In genomic region chr15:89662893-89663673, GRCh38 we compare ENCODE assay signal across 9 cellular contexts. TPM values are rescaled to one million over a fixed set of nuclear protein-coding genes. Genes with fewer than 3 reads are reported as not detected.
DNase-seq lines count a peak whose midpoint lies in the region; ATAC-seq lines count a peak whose summit lies in the region.
"Had no signal": no experiment of that assay in that cellular context is flagged by ENCODE, and none has a peak within 500 bp of the region (broad histone marks: within the 10 kb centered on the region; RNA-seq: fewer than 3 reads in every experiment).

No MANE protein-coding gene starts in this region.

- no peak for ATAC-seq in GM21367 (IDR thresholded peaks at IDR 0.05; ENCODE audit: unreplicated experiment)
- ATAC-seq in stimulated activated naive CD8-positive, alpha-beta T cell treated with anti-CD3 and anti-CD28 coated beads, Interleukin-15, Interleukin-2, amounts not matched to agents 100 U/mL and 50 U/mL, for 24 hours: no peak

- WGBS in mesendoderm (ENCODE audit: extremely low coverage, insufficient coverage, low lambda C conversion rate): no CpG with 5 or more reads among the region's 11 CpGs

- H3K4me2 ChIP-seq in mesendoderm (ENCODE audit: low read length): no peak overlapping the region

- H3K4ac ChIP-seq in mesendoderm (ENCODE audit: low read depth, low read length): no peak overlapping the region

- no peak overlapping the region for H3K9ac ChIP-seq in mesendoderm (ENCODE audit: low read length)

- H2AK5ac ChIP-seq in mesendoderm (ENCODE audit: low read length): no peak overlapping the region

- no peak overlapping the region for H3K27ac ChIP-seq in mesendoderm (ENCODE audit: low read depth, low read length)

- no peak overlapping the region for H3K18ac ChIP-seq in mesendoderm (ENCODE audit: low read length)

- H4K8ac ChIP-seq in mesendoderm (ENCODE audit: low read depth, low read length): no peak overlapping the region

- H2BK15ac ChIP-seq in mesendoderm (replicated peaks; ENCODE audit: low read depth): no peak overlapping the region

- H2BK120ac ChIP-seq in mesendoderm (ENCODE audit: low read depth, low read length): no peak overlapping the region

- no peaks in the 10 kb centered on the region for H3K79me1 ChIP-seq in mesendoderm (ENCODE audit: low read length)

- H3K4me1 ChIP-seq in mesendoderm (ENCODE audit: control insufficient read depth, low read depth, low read length): peaks cover 3% of the 10 kb centered on the region

- H3K27me3 ChIP-seq in mesendoderm (ENCODE audit: insufficient read depth, low read length, poor library complexity): peaks cover 2% of the 10 kb centered on the region

- no peak overlapping the region for H3K4me3 ChIP-seq in mesendoderm (ENCODE audit: low read length)

- peak; percentile 100 for DNase-seq in NCI-H226
- peak; percentile 93 for DNase-seq in epidermal melanocyte (ENCODE audit: insufficient read length, low spot score)
- peak; percentile 68 for DNase-seq in mesendoderm
- DNase-seq in T-helper 9 cell: no peak
- no peak for DNase-seq in stimulated activated naive CD8-positive, alpha-beta T cell treated with anti-CD3 and anti-CD28 coated beads, Interleukin-15, Interleukin-2, amounts not matched to agents 100 U/mL and 50 U/mL, for 24 hours
- DNase-seq in NCI-H1930 (lab: John Stamatoyannopoulos, UW): no peak
- DNase-seq: hypothalamus, MV-4-11 had no signal

- no peak overlapping the region for H2BK5ac ChIP-seq in mesendoderm (ENCODE audit: low read length)

- H3K79me2 ChIP-seq in mesendoderm (ENCODE audit: control insufficient read depth, insufficient read depth, low read length): no peaks in the 10 kb centered on the region

- H4K5ac ChIP-seq in mesendoderm (ENCODE audit: low read length): no peak overlapping the region

- peak overlapping the region; percentile 22 for H3K56ac ChIP-seq in mesendoderm (ENCODE audit: low read length)

- H3K36me3 ChIP-seq in mesendoderm (ENCODE audit: control insufficient read depth, insufficient read depth, low read length): no peaks in the 10 kb centered on the region

- H3K23ac ChIP-seq in mesendoderm (ENCODE audit: low read length): no peak overlapping the region

RNA-seq across cellular contexts. Expression of gene KIF7, which starts 7.8 kb away (rescaled TPM):
- 6.5 TPM for polyA plus RNA-seq in mesendoderm (2013, experiment 1 of 2)
- 6.0 TPM for polyA plus RNA-seq in mesendoderm (2013, experiment 2 of 2)

RNA-seq across cellular contexts. Expression of gene PLIN1, which starts 16.1 kb away (rescaled TPM):
- 0.07 TPM for polyA plus RNA-seq in mesendoderm (2013, experiment 1 of 2)
- not detected for polyA plus RNA-seq in mesendoderm (2013, experiment 2 of 2)

RNA-seq across cellular contexts. Expression of gene PEX11A, which starts 27.5 kb away (rescaled TPM):
- polyA plus RNA-seq in mesendoderm (2013, experiment 1 of 2): 0.72 TPM
- 0.90 TPM for polyA plus RNA-seq in mesendoderm (2013, experiment 2 of 2)

RNA-seq across cellular contexts. Expression of gene WDR93, which starts 27.5 kb away (rescaled TPM):
- 0.03 TPM for polyA plus RNA-seq in mesendoderm (2013, experiment 1 of 2)
- not detected for polyA plus RNA-seq in mesendoderm (2013, experiment 2 of 2)

Comparison
In these comparisons a context has a peak if more than half of its experiments do, and no peak if none do; other contexts are left out.
1. DNase-seq: peak in NCI-H226 (single experiment), epidermal melanocyte (single experiment) and mesendoderm (single experiment); none in T-helper 9 cell (single experiment), stimulated activated naive CD8-positive, alpha-beta T cell treated with anti-CD3 and anti-CD28 coated beads, Interleukin-15, Interleukin-2, amounts not matched to agents 100 U/mL and 50 U/mL, for 24 hours (single experiment) and NCI-H1930 (0 of 2).